Comparison of ENCODE assay signal across 22 cellular contexts in the genomic region with DNA sequence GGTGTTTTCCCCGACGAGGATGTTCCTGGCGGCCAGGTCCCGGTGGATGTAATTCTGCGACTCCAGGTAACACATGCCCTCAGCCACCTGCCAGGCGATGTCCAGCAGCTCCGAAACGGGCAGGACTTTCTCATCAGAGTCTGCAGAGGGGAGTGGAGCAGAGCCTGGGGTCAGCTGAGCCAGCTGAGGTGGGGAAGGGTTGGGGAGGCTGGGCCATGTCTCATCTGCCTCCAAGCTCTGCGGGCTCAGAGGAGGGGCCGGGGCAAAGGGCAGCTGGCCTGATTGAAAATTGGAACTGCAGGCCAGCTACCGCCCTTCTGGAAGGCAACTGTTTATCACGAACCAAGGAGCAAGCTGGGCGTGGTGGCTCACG. TPM values are rescaled to one million over a fixed set of nuclear protein-coding genes. Genes with fewer than 3 reads are reported as not detected.
DNase-seq lines count a peak whose midpoint lies in the region; ATAC-seq and TF ChIP-seq lines count a peak whose summit lies in the region.
"Had no signal": no experiment of that assay in that cellular context is flagged by ENCODE, and none has a peak within 500 bp of the region (broad histone marks: within the 10 kb centered on the region; RNA-seq: fewer than 3 reads in every experiment).

No MANE protein-coding gene starts in this region.

- no peak overlapping the region for H3K27ac Mint-ChIP-seq in Calu3 (ENCODE audit: unreplicated experiment)
- H3K27ac Mint-ChIP-seq: activated naive CD4-positive, alpha-beta T cell treated with anti-CD3 and anti-CD28 coated beads, Interleukin-2, amount 50 U/mL, for 72 hours; CD4-positive, alpha-beta memory T cell; mesothelial cell of epicardium; stimulated activated naive CD8-positive, alpha-beta T cell treated with anti-CD3 and anti-CD28 coated beads, Interleukin-15, amount 100 ng/mL, for 72 hours had no signal

- intact Hi-C loops in Calu3 (cut with micrococcal nuclease; ENCODE audit: unreplicated experiment) (no loop called here), right lobe of liver (cut with DNase I) (loop anchor here in 1 of 2 donors (10.0 kb wide), 1 partner anchor 444 kb away; a partner anchor contains a TSS)

- no peaks in the 10 kb centered on the region for H3K27me3 Mint-ChIP-seq in Calu3 (ENCODE audit: unreplicated experiment)
- H3K27me3 Mint-ChIP-seq: stimulated activated naive CD8-positive, alpha-beta T cell treated with anti-CD3 and anti-CD28 coated beads, Interleukin-15, amount 100 ng/mL, for 72 hours had no signal

- H3K36me3 Mint-ChIP-seq in Calu3 (ENCODE audit: insufficient read depth, unreplicated experiment) = peaks cover 80% of the 10 kb centered on the region
- H3K36me3 Mint-ChIP-seq: activated naive CD4-positive, alpha-beta T cell treated with anti-CD3 and anti-CD28 coated beads, Interleukin-2, amount 50 U/mL, for 72 hours; CD4-positive, alpha-beta memory T cell; mesothelial cell of epicardium had no signal

- H3K4me3 ChIP-seq in right lobe of liver = no peak overlapping the region
- H3K4me3 ChIP-seq: ascending aorta, GM23248, MG63 had no signal

- H3K36me3 ChIP-seq in right lobe of liver = no peaks in the 10 kb centered on the region
- H3K36me3 ChIP-seq: ascending aorta, MG63 had no signal

- no peak for TF ChIP-seq POLR2A in right lobe of liver (IDR thresholded peaks at IDR 0.05)

- H3K4me1 Mint-ChIP-seq in Calu3 (ENCODE audit: low read depth, unreplicated experiment) = peaks cover 37% of the 10 kb centered on the region
- H3K4me1 Mint-ChIP-seq: mesothelial cell of epicardium had no signal

- BruUV-seq in Calu3 (replicated peaks; lab: Mats Ljungman, UMichigan) = no TSS peak

- H3K27me3 ChIP-seq in right lobe of liver = no peaks in the 10 kb centered on the region
- H3K27me3 ChIP-seq: ascending aorta, MG63 had no signal

- no peaks in the 10 kb centered on the region for H3K9me3 ChIP-seq in right lobe of liver
- H3K9me3 ChIP-seq: ascending aorta, MG63 had no signal

- no peak for TF ChIP-seq CTCF in Calu3 (IDR thresholded peaks at IDR 0.05; ENCODE audit: unreplicated experiment)
- no peak for TF ChIP-seq CTCF in right lobe of liver (IDR thresholded peaks at IDR 0.05)

- H3K9me3 Mint-ChIP-seq in Calu3 (ENCODE audit: low read depth, unreplicated experiment) = no peaks in the 10 kb centered on the region
- H3K9me3 Mint-ChIP-seq: activated naive CD4-positive, alpha-beta T cell treated with anti-CD3 and anti-CD28 coated beads, Interleukin-2, amount 50 U/mL, for 72 hours; CD4-positive, alpha-beta memory T cell; mesothelial cell of epicardium; neural crest cell; stimulated activated naive CD8-positive, alpha-beta T cell treated with anti-CD3 and anti-CD28 coated beads, Interleukin-15, amount 100 ng/mL, for 72 hours had no signal

- DNase-seq in Calu3 (peak; percentile 6), NCI-H226 (peak; percentile 1), right lobe of liver (peak; percentile 30 to 48 (median 46)), NOMO-1 treated with DMSO at 0.1 percent for 48 hours (lab: John Stamatoyannopoulos, UW; ENCODE audit: unreplicated experiment) (no peak)
- DNase-seq: activated CD4-positive, alpha-beta T cell treated with anti-CD3 and anti-CD28 coated beads for 1 hour; GF-D8; GM23248; MG63; NCI-H1436 treated with DMSO at 0.1 percent for 48 hours; NCI-H526; stimulated activated CD4-positive, alpha-beta T cell treated with anti-CD3 and anti-CD28 coated beads, Interleukin-4, amount 100 ng/mL, for 4 hours; stimulated activated naive CD8-positive, alpha-beta T cell treated with anti-CD3 and anti-CD28 coated beads, Interleukin-15, amount 100 ng/mL, for 72 hours; trophoblast cell had no signal

- 49% methylated on average over 4 of the region's 14 CpGs for WGBS in right lobe of liver (ENCODE audit: insufficient coverage, low coverage, low lambda C conversion rate, missing lambda C conversion rate)

- ATAC-seq in right lobe of liver = no peak
- ATAC-seq in HG02588 (IDR thresholded peaks at IDR 0.05; ENCODE audit: unreplicated experiment) = no peak
- ATAC-seq in GM18868 (IDR thresholded peaks at IDR 0.05; ENCODE audit: unreplicated experiment) = no peak
- ATAC-seq: activated naive CD4-positive, alpha-beta T cell treated with anti-CD3 and anti-CD28 coated beads, Interleukin-2, amount 50 U/mL, for 72 hours; stimulated activated naive CD8-positive, alpha-beta T cell treated with anti-CD3 and anti-CD28 coated beads, Interleukin-15, amount 100 ng/mL, for 72 hours had no signal

- H3K4me1 ChIP-seq in right lobe of liver = peaks cover 0 to 8% (median 2%) of the 10 kb centered on the region in 4 donors
- H3K4me1 ChIP-seq: ascending aorta had no signal

- no peak overlapping the region for H3K4me3 Mint-ChIP-seq in Calu3 (ENCODE audit: low read depth, unreplicated experiment)
- H3K4me3 Mint-ChIP-seq: mesothelial cell of epicardium; stimulated activated naive CD8-positive, alpha-beta T cell treated with anti-CD3 and anti-CD28 coated beads, Interleukin-15, amount 100 ng/mL, for 72 hours had no signal

- no peak overlapping the region for H3K27ac ChIP-seq in right lobe of liver
- H3K27ac ChIP-seq: ascending aorta, GM23248 had no signal

- CTCF ChIA-PET in Calu3 (lab: Charles Lee) = no interaction called here

RNA-seq across cellular contexts. Expression of a gene that starts 6.4 kb away (rescaled TPM):
- 15.9 and 22.5 TPM in 2 replicates for total RNA-seq in Calu3 (2022)
- total RNA-seq in right lobe of liver = 10 to 100 TPM in 1 of 6 experiments, 1 to 10 TPM in 3, under 1 TPM in 2; 0.78 to 11.0 (median 3.6) TPM
- total RNA-seq: ascending aorta; CD4-positive, alpha-beta memory T cell; frontal cortex; GM23248; neural crest cell had no signal

RNA-seq across cellular contexts. Expression of a gene that starts 10.2 kb away (rescaled TPM):
- 517 and 545 TPM in 2 replicates for total RNA-seq in Calu3 (2022)
- total RNA-seq in right lobe of liver = 10 to 100 TPM; 50.2 to 99.4 (median 76.7) TPM

RNA-seq across cellular contexts. Expression of a gene that starts 16.8 kb away (rescaled TPM):
- not detected in 2 replicates for total RNA-seq in Calu3 (2022)
- not detected for total RNA-seq in right lobe of liver
- total RNA-seq: activated naive CD4-positive, alpha-beta T cell treated with anti-CD3 and anti-CD28 coated beads, Interleukin-2, amount 50 U/mL, for 72 hours; ascending aorta; CD4-positive, alpha-beta memory T cell; frontal cortex; GM23248; mesothelial cell of epicardium; neural crest cell; Right ventricle myocardium superior had no signal

RNA-seq across cellular contexts. Expression of a gene that starts 23.2 kb away (rescaled TPM):
- 0.24 TPM in 1 of 2 replicates, not detected in the other for total RNA-seq in Calu3 (2022)
- total RNA-seq in right lobe of liver = not detected
- total RNA-seq: ascending aorta had no signal

RNA-seq across cellular contexts. Expression of a gene that starts 31.9 kb away (rescaled TPM):
- 359 and 393 TPM in 2 replicates for total RNA-seq in Calu3 (2022)
- 100 to 1,000 TPM in 2 of 6 experiments, 1 to 10 TPM in 1, under 1 TPM in 3; 0.22 to 153 (median 1.0) TPM for total RNA-seq in right lobe of liver
